18 cellular contexts compared by ENCODE assay signal in genomic region chr2:239466046-239466754, GRCh38.
DNase-seq lines count a peak whose midpoint lies in the region; ATAC-seq and TF ChIP-seq lines count a peak whose summit lies in the region.
"Had no signal": no experiment of that assay in that cellular context is flagged by ENCODE, and none has a peak within 500 bp of the region (broad histone marks: within the 10 kb centered on the region; RNA-seq: fewer than 3 reads in every experiment).

No MANE protein-coding gene starts in this region.

- peaks cover 0 to 36% of the 10 kb centered on the region in 2 donors for H3K4me1 ChIP-seq in left lung
- H3K4me1 ChIP-seq: thyroid gland had no signal

- peak; percentile 18 for DNase-seq in activated CD4-positive, CD25-positive, alpha-beta regulatory T cell treated with anti-CD3 and anti-CD28 coated beads, Interleukin-2, amount 50 U/mL, for 72 hours
- no peak for DNase-seq in activated CD4-positive, CD25-positive, alpha-beta regulatory T cell (lab: John Stamatoyannopoulos, UW)
- DNase-seq in caudate nucleus (lab: John Stamatoyannopoulos, UW), result peak in 1 of 61 donors; percentile 64
- no peak for DNase-seq in left lung
- no peak for DNase-seq in putamen (ENCODE audit: low spot score)
- no peak for DNase-seq in H7
- DNase-seq: activated CD4-positive, alpha-beta T cell treated with anti-CD3 and anti-CD28 coated beads, Interleukin-2, amount 50 U/mL, for 4 hours; CD4-positive, CD25-positive, alpha-beta regulatory T cell; glutamatergic neuron; immature natural killer cell; NCI-H526 treated with DMSO at 0.1 percent for 48 hours; nephron progenitor cell; stimulated activated CD4-positive, alpha-beta T cell treated with anti-CD3 and anti-CD28 coated beads, Interleukin-4, amount 100 ng/mL, for 24 hours; stimulated activated CD8-positive, alpha-beta memory T cell treated with anti-CD3 and anti-CD28 coated beads, Interleukin-4, amount 100 ng/mL, for 48 hours had no signal

- no peaks in the 10 kb centered on the region for H3K9me3 ChIP-seq in left lung
- H3K9me3 ChIP-seq: MG63, thyroid gland had no signal

- H3K27me3 ChIP-seq in left lung, result no peaks in the 10 kb centered on the region
- H3K27me3 ChIP-seq in H7 (ENCODE audit: control insufficient read depth, insufficient read depth, low read length), result no peaks in the 10 kb centered on the region
- H3K27me3 ChIP-seq: MG63, thyroid gland had no signal

- no peak for TF ChIP-seq CTCF in left lung (IDR thresholded peaks at IDR 0.05)

- H3K36me3 ChIP-seq in left lung (no peaks in the 10 kb centered on the region), H7 (replicated peaks; ENCODE audit: control insufficient read depth, insufficient read depth, low read length) (no peaks in the 10 kb centered on the region)
- H3K36me3 ChIP-seq: MG63, thyroid gland had no signal

- intact Hi-C loops in left lung (cut with DNase I), result no loop called here

- H3K4me3 ChIP-seq in left lung, result no peak overlapping the region
- H3K4me3 ChIP-seq in H7 (ENCODE audit: insufficient read depth, low read depth, low read length), result no peak overlapping the region
- H3K4me3 ChIP-seq: MG63, thyroid gland had no signal

- ATAC-seq in left lung, result no peak
- ATAC-seq in GM18858 (IDR thresholded peaks at IDR 0.05; ENCODE audit: unreplicated experiment), result no peak

- H3K27ac ChIP-seq in caudate nucleus (ENCODE audit: low read depth, low read length) (peak overlapping the region; percentile 89), left lung (peak overlapping the region; percentile 59 to 92), temporal lobe (ENCODE audit: low read depth, low read length) (peak overlapping the region; percentile 95)
- H3K27ac ChIP-seq: thyroid gland had no signal
